In the genomic region with DNA sequence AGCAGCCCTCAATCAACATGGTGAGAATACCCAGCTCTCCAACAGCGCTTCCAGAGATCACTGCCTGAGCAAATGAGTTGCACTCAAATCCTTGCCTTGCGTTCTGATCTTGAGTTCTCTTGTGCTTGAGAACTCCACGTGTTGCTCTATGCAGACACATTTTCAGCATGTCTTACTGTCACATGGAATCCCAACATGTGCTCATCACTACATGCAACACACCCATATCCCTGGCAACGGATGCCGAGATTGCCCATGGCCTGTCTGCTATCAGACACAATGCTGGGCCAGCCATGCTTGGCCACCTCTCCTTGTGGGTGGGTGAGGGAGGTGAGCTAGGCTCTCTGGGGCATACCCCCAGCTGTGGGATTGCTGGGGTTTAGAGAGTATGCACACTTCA, we compare ENCODE assay signal across 17 cellular contexts.
DNase-seq lines count a peak whose midpoint lies in the region; ATAC-seq, FAIRE-seq and TF ChIP-seq lines count a peak whose summit lies in the region.
"Had no signal": no experiment of that assay in that cellular context is flagged by ENCODE, and none has a peak within 500 bp of the region (broad histone marks: within the 10 kb centered on the region; RNA-seq: fewer than 3 reads in every experiment).

No MANE protein-coding gene starts in this region.

- no peak overlapping the region for H3K27ac Mint-ChIP-seq in stimulated activated naive CD8-positive, alpha-beta T cell treated with anti-CD3 and anti-CD28 coated beads, Interleukin-15, amount 100 ng/mL, for 72 hours
- H3K27ac Mint-ChIP-seq in HFFc6 = no peak overlapping the region
- H3K27ac Mint-ChIP-seq: CD14-positive monocyte, H9, IgD-negative memory B cell had no signal

- no peak for TF ChIP-seq CTCF in GM20000 (IDR thresholded peaks at IDR 0.05; ENCODE audit: extremely low read depth, missing control alignments)
- TF ChIP-seq CTCF in HFFc6 (IDR thresholded peaks at IDR 0.05) = no peak

- no peaks in the 10 kb centered on the region for H3K36me3 Mint-ChIP-seq in HFFc6 (ENCODE audit: low read depth)
- H3K36me3 Mint-ChIP-seq: CD14-positive monocyte had no signal

- peak; percentile 23 for FAIRE-seq in urothelium cell line (lab: Jason Lieb, UNC)
- FAIRE-seq: GM12892 had no signal

- DNase-seq in stimulated activated naive CD8-positive, alpha-beta T cell treated with anti-CD3 and anti-CD28 coated beads, Interleukin-15, amount 100 ng/mL, for 72 hours = no peak
- DNase-seq in stimulated activated naive CD8-positive, alpha-beta T cell treated with anti-CD3 and anti-CD28 coated beads, Interleukin-15, Interleukin-2, amounts not matched to agents 100 U/mL and 50 U/mL, for 24 hours = no peak
- DNase-seq in mesenteric fat pad (ENCODE audit: low spot score) = peak; percentile 85
- no peak for DNase-seq in urothelium cell line (ENCODE audit: low spot score)
- no peak for DNase-seq in GM20000 (ENCODE audit: low spot score)
- DNase-seq in retina = no peak
- DNase-seq in HFFc6 = no peak
- DNase-seq: 8988T; CD4-positive, alpha-beta memory T cell; DMS153; DMS79; GDM1; GOT3; H9 had no signal

- H3K4me3 Mint-ChIP-seq in stimulated activated naive CD8-positive, alpha-beta T cell treated with anti-CD3 and anti-CD28 coated beads, Interleukin-15, amount 100 ng/mL, for 72 hours = no peak overlapping the region
- H3K4me3 Mint-ChIP-seq in HFFc6 = no peak overlapping the region
- H3K4me3 Mint-ChIP-seq: CD14-positive monocyte; CD4-positive, alpha-beta memory T cell; H9; IgD-negative memory B cell had no signal

- H3K4me1 Mint-ChIP-seq in stimulated activated naive CD8-positive, alpha-beta T cell treated with anti-CD3 and anti-CD28 coated beads, Interleukin-15, amount 100 ng/mL, for 72 hours = peaks cover 7% of the 10 kb centered on the region
- no peaks in the 10 kb centered on the region for H3K4me1 Mint-ChIP-seq in HFFc6 (ENCODE audit: low read depth)
- H3K4me1 Mint-ChIP-seq: CD14-positive monocyte had no signal

- peaks cover 73% of the 10 kb centered on the region for H3K27me3 Mint-ChIP-seq in stimulated activated naive CD8-positive, alpha-beta T cell treated with anti-CD3 and anti-CD28 coated beads, Interleukin-15, amount 100 ng/mL, for 72 hours
- H3K27me3 Mint-ChIP-seq in HFFc6 (ENCODE audit: insufficient read depth) = peaks cover 8% of the 10 kb centered on the region

- peaks cover 0 to 7% of the 10 kb centered on the region in 2 donors for H3K9me3 Mint-ChIP-seq in stimulated activated naive CD8-positive, alpha-beta T cell treated with anti-CD3 and anti-CD28 coated beads, Interleukin-15, amount 100 ng/mL, for 72 hours
- H3K9me3 Mint-ChIP-seq in HFFc6 = no peaks in the 10 kb centered on the region
- H3K9me3 Mint-ChIP-seq: IgD-negative memory B cell had no signal

- peak; percentile 22 for ATAC-seq in stimulated activated naive CD8-positive, alpha-beta T cell treated with anti-CD3 and anti-CD28 coated beads, Interleukin-15, amount 100 ng/mL, for 72 hours
- ATAC-seq in stimulated activated naive CD8-positive, alpha-beta T cell treated with anti-CD3 and anti-CD28 coated beads, Interleukin-15, Interleukin-2, amounts not matched to agents 100 U/mL and 50 U/mL, for 24 hours = no peak
